Comparison of ENCODE assay signal across 1 cellular context in the genomic region with DNA sequence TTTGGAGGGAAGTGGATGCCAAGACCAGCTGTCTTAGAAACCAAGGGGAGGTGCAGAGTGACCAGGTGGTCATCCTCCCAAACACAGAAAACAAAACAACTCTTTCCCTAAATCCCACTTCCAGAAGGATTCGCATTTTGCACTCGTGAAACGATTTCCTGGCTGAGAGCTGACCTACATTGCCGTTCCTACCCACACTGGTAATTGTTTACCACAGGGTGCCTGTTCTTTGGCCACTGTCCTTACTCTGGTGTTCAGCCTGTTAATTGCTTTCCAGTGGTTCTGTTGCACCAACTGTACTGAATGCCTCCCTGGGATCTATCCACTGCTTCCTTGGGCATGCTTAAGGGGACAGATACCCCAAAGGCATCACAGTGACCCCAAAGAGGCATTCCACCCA.
TF ChIP-seq lines count a peak whose summit lies in the region.

No MANE protein-coding gene starts in this region.

TF ChIP-seq in H1, 55 proteins besides CTCF, POLR2A, EP300 and RAD21:
- TF ChIP-seq, protein P1, sequence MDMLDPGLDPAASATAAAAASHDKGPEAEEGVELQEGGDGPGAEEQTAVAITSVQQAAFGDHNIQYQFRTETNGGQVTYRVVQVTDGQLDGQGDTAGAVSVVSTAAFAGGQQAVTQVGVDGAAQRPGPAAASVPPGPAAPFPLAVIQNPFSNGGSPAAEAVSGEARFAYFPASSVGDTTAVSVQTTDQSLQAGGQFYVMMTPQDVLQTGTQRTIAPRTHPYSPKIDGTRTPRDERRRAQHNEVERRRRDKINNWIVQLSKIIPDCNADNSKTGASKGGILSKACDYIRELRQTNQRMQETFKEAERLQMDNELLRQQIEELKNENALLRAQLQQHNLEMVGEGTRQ (IDR thresholded peaks at IDR 0.05; ENCODE audit: low read length): no peak
- TF ChIP-seq EZH2 (IDR thresholded peaks at IDR 0.05; ENCODE audit: low read depth, low read length, severe bottlenecking): no peak
- TF ChIP-seq PHF8 (conservative IDR thresholded peaks at IDR 0.05; ENCODE audit: low read depth, low read length): no peak
- TF ChIP-seq SRF (IDR thresholded peaks at IDR 0.05; ENCODE audit: low read depth, low read length): no peak
- no peak for TF ChIP-seq SIX5 (IDR thresholded peaks at IDR 0.05; ENCODE audit: low read depth, low read length)
- TF ChIP-seq ZNF274 (IDR thresholded peaks at IDR 0.05; ENCODE audit: borderline replicate concordance, extremely low read depth, low read length): no peak
- TF ChIP-seq KDM1A (IDR thresholded peaks at IDR 0.05; ENCODE audit: borderline replicate concordance, low read length): no peak
- TF ChIP-seq FOSL1 (IDR thresholded peaks at IDR 0.05; ENCODE audit: insufficient read depth, low read depth, low read length): no peak
- no peak for TF ChIP-seq SP2 (IDR thresholded peaks at IDR 0.05; ENCODE audit: low read length)
- TF ChIP-seq CTBP2 (IDR thresholded peaks at IDR 0.05; ENCODE audit: borderline replicate concordance, insufficient read depth, insufficient read length, low read length): no peak
- TF ChIP-seq, protein P2, sequence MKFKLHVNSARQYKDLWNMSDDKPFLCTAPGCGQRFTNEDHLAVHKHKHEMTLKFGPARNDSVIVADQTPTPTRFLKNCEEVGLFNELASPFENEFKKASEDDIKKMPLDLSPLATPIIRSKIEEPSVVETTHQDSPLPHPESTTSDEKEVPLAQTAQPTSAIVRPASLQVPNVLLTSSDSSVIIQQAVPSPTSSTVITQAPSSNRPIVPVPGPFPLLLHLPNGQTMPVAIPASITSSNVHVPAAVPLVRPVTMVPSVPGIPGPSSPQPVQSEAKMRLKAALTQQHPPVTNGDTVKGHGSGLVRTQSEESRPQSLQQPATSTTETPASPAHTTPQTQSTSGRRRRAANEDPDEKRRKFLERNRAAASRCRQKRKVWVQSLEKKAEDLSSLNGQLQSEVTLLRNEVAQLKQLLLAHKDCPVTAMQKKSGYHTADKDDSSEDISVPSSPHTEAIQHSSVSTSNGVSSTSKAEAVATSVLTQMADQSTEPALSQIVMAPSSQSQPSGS (IDR thresholded peaks at IDR 0.05; ENCODE audit: low read length): no peak
- TF ChIP-seq BRCA1 (IDR thresholded peaks at IDR 0.05; ENCODE audit: low read depth, low read length): no peak
